In genomic region chr2:120977582-120978358, GRCh38 we compare ENCODE assay signal across 21 cellular contexts.
"Had no signal": no experiment of that assay in that cellular context is flagged by ENCODE, and none has a peak within 500 bp of the region (broad histone marks: within the 10 kb centered on the region; RNA-seq: fewer than 3 reads in every experiment).

No MANE protein-coding gene starts in this region.

- H3K27me3 Mint-ChIP-seq: stimulated activated memory B cell treated with anti-CD40 and anti-IgM and Interleukin-4, amounts not matched to agents 10 μg/mL and 1 μg/mL and 100 μg/mL, for 72 hours; stimulated activated naive CD8-positive, alpha-beta T cell treated with anti-CD3 and anti-CD28 coated beads, Interleukin-15, Interleukin-2, amounts not matched to agents 100 ng/mL and 50 ng/mL, for 24 hours had no signal

- H3K4me1 Mint-ChIP-seq: mesothelial cell of epicardium; natural killer cell; neural crest cell; stimulated activated memory B cell treated with anti-CD40 and anti-IgM and Interleukin-4, amounts not matched to agents 10 μg/mL and 1 μg/mL and 100 μg/mL, for 72 hours had no signal

- H3K4me3 Mint-ChIP-seq: mesothelial cell of epicardium; natural killer cell; neural crest cell; stimulated activated memory B cell treated with anti-CD40 and anti-IgM and Interleukin-4, amounts not matched to agents 10 μg/mL and 1 μg/mL and 100 μg/mL, for 72 hours; stimulated activated naive CD8-positive, alpha-beta T cell treated with anti-CD3 and anti-CD28 coated beads, Interleukin-15, Interleukin-2, amounts not matched to agents 100 ng/mL and 50 ng/mL, for 24 hours had no signal

- H3K9me3 ChIP-seq: heart left ventricle, pancreas, prostate gland, right lobe of liver, tibial artery, upper lobe of left lung had no signal

- ATAC-seq: natural killer cell; right lobe of liver; stimulated activated memory B cell treated with anti-CD40 and anti-IgM and Interleukin-4, amounts not matched to agents 10 μg/mL and 1 μg/mL and 100 μg/mL, for 72 hours had no signal

- H3K27me3 ChIP-seq: dorsolateral prefrontal cortex, heart left ventricle, pancreas, right lobe of liver, tibial artery, upper lobe of left lung had no signal

- H3K36me3 Mint-ChIP-seq: natural killer cell; stimulated activated memory B cell treated with anti-CD40 and anti-IgM and Interleukin-4, amounts not matched to agents 10 μg/mL and 1 μg/mL and 100 μg/mL, for 72 hours had no signal

- H3K9me3 Mint-ChIP-seq: natural killer cell; stimulated activated naive CD8-positive, alpha-beta T cell treated with anti-CD3 and anti-CD28 coated beads, Interleukin-15, Interleukin-2, amounts not matched to agents 100 ng/mL and 50 ng/mL, for 24 hours had no signal

- H3K27ac Mint-ChIP-seq: mesothelial cell of epicardium; natural killer cell; stimulated activated memory B cell treated with anti-CD40 and anti-IgM and Interleukin-4, amounts not matched to agents 10 μg/mL and 1 μg/mL and 100 μg/mL, for 72 hours; stimulated activated naive CD8-positive, alpha-beta T cell treated with anti-CD3 and anti-CD28 coated beads, Interleukin-15, Interleukin-2, amounts not matched to agents 100 ng/mL and 50 ng/mL, for 24 hours had no signal

- H3K4me3 ChIP-seq: dorsolateral prefrontal cortex, heart left ventricle, pancreas, prostate gland, right lobe of liver, tibial artery, upper lobe of left lung had no signal

- FAIRE-seq: pancreas had no signal

- H3K27ac ChIP-seq: dorsolateral prefrontal cortex, heart left ventricle, pancreas, prostate gland, right lobe of liver, tibial artery, upper lobe of left lung had no signal

- DNase-seq: cortex of kidney; effector CD8-positive, alpha-beta T cell; foreskin melanocyte; hippocampal formation; kidney glomerular epithelial cell; natural killer cell; nucleus accumbens; stimulated activated CD4-positive, alpha-beta T cell treated with anti-CD3 and anti-CD28 coated beads, Interleukin-15, amount 100 ng/mL, for 24 hours; stimulated activated CD4-positive, alpha-beta T cell treated with anti-CD3 and anti-CD28 coated beads, Interleukin-1b, Interleukin-23, amount 100 ng/mL, for 48 hours; stimulated activated CD4-positive, alpha-beta T cell treated with anti-CD3 and anti-CD28 coated beads, Interleukin-4, amount 100 ng/mL, for 24 hours; tibial artery had no signal

- H3K4me1 ChIP-seq: heart left ventricle, prostate gland, right lobe of liver, tibial artery, upper lobe of left lung had no signal

- H3K36me3 ChIP-seq: pancreas, prostate gland, right lobe of liver, upper lobe of left lung had no signal
